ENCODE assay signal across 11 cellular contexts in the genomic region with DNA sequence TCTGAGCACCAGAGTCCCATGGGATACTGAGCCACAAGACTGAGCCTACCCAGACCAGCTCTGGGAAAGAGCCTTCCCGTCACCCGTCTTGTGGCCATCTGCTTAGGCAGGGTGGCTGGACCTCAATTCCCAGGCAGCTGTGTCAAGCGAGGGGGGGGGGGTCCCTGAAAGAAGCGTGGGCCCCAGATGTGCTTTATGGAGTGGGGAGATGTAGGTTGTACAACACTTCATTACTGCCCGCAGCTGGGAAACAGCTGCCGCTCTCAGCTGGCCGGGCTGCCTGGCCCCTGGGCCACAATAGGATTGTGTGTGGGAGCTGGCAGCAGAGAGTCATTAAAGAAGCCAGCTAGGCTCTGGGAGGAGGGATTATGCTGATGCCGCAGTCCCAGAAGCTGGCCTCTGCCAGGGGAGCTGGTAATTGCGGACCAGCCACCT.
DNase-seq lines count a peak whose midpoint lies in the region; ATAC-seq, FAIRE-seq and TF ChIP-seq lines count a peak whose summit lies in the region.
"Had no signal": no experiment of that assay in that cellular context is flagged by ENCODE, and none has a peak within 500 bp of the region (broad histone marks: within the 10 kb centered on the region; RNA-seq: fewer than 3 reads in every experiment).

No MANE protein-coding gene starts in this region.

- no peaks in the 10 kb centered on the region for H3K27me3 ChIP-seq in neural progenitor cell

- H3K4me3 ChIP-seq in neural progenitor cell: no peak overlapping the region

- FAIRE-seq in endometrium (lab: Jason Lieb, UNC): peak; percentile 26

- H3K79me2 ChIP-seq in neural progenitor cell (ENCODE audit: low read depth): no peaks in the 10 kb centered on the region

- H3K9me3 ChIP-seq in neural progenitor cell (ENCODE audit: low read depth): no peaks in the 10 kb centered on the region

- peaks cover 4% of the 10 kb centered on the region for H3K36me3 Mint-ChIP-seq in neural progenitor cell

- H3K9ac ChIP-seq in neural progenitor cell: no peak overlapping the region

- TF ChIP-seq CTCF in neural progenitor cell (IDR thresholded peaks at IDR 0.05): no peak

- ATAC-seq in HG02870 (IDR thresholded peaks at IDR 0.05; ENCODE audit: unreplicated experiment) (no peak), HG02759 (IDR thresholded peaks at IDR 0.05; ENCODE audit: unreplicated experiment) (no peak), HG03457 (IDR thresholded peaks at IDR 0.05; ENCODE audit: unreplicated experiment) (no peak)

- H3K4me2 ChIP-seq in neural progenitor cell: peak overlapping the region; percentile 47

- peaks cover 6% of the 10 kb centered on the region for H3K4me1 ChIP-seq in neural progenitor cell

- H3K36me3 ChIP-seq in neural progenitor cell: no peaks in the 10 kb centered on the region

- H2AFZ ChIP-seq in neural progenitor cell (replicated peaks): no peak overlapping the region

- H3K4me1 Mint-ChIP-seq in neural progenitor cell: peaks cover 43% of the 10 kb centered on the region

- H3F3A ChIP-seq in neural progenitor cell (ENCODE audit: low read depth): no peaks in the 10 kb centered on the region

- no peak overlapping the region for H3K27ac Mint-ChIP-seq in neural progenitor cell

- peak; percentile 80 for DNase-seq in D341Med (ENCODE audit: low spot score)
- peak; percentile 28 for DNase-seq in NCI-H446 treated with DMSO at 0.1 percent for 48 hours (lab: John Stamatoyannopoulos, UW)
- DNase-seq in neural progenitor cell (ENCODE audit: low spot score): peak; percentile 80
- no peak for DNase-seq in stimulated activated CD4-positive, alpha-beta T cell treated with anti-CD3 and anti-CD28 coated beads, Interleukin-15, amount 100 ng/mL, for 24 hours
- DNase-seq: activated T-cell treated with anti-CD3 and anti-CD28 coated beads, Interleukin-2, amount 50 U/mL, for 48 hours; foreskin melanocyte; stimulated activated CD4-positive, alpha-beta T cell treated with anti-CD3 and anti-CD28 coated beads, Interleukin-2, amount 100 ng/mL, for 24 hours had no signal

- peaks cover 4% of the 10 kb centered on the region for H3K9me3 Mint-ChIP-seq in neural progenitor cell

- H4K20me1 ChIP-seq in neural progenitor cell (ENCODE audit: low read depth): no peaks in the 10 kb centered on the region

- H3K4me3 Mint-ChIP-seq in neural progenitor cell: no peak overlapping the region

- H3K27ac ChIP-seq in neural progenitor cell: no peak overlapping the region

- peaks cover 20% of the 10 kb centered on the region for H3K27me3 Mint-ChIP-seq in neural progenitor cell (ENCODE audit: insufficient read depth, low read depth)
